In genomic region chr5:98391921-98392625, GRCh38 we compare ENCODE assay signal across 30 cellular contexts.
"Had no signal": no experiment of that assay in that cellular context is flagged by ENCODE, and none has a peak within 500 bp of the region (broad histone marks: within the 10 kb centered on the region; RNA-seq: fewer than 3 reads in every experiment).

No MANE protein-coding gene starts in this region.

- H3K36me3 ChIP-seq: adrenal gland had no signal

- H3K9me3 Mint-ChIP-seq: activated CD4-positive, alpha-beta memory T cell treated with anti-CD3 and anti-CD28 coated beads for 36 hours; activated naive CD4-positive, alpha-beta T cell treated with anti-CD3 and anti-CD28 coated beads for 36 hours; activated naive CD4-positive, alpha-beta T cell treated with anti-CD3 and anti-CD28 coated beads, Interleukin-2, amount 50 U/mL, for 72 hours; activated T-cell treated with anti-CD3 and anti-CD28 coated beads, Interleukin-2, amount 50 U/mL, for 4 hours; activated T-helper 1 cell treated with anti-CD3 and anti-CD28 coated beads, Interleukin-12 subunit alpha, Interleukin-12 subunit beta, Interleukin-2, Interleukin-4 antibody, amounts not matched to agents 30 ng/mL and 10 ng/mL and 1 ng/mL, durations not matched to agents 14 hours and 24 hours and 36 hours had no signal

- H3K4me1 Mint-ChIP-seq: activated B cell treated with CpG ODN at 0.5 μM for 24 hours had no signal

- H3K4me1 ChIP-seq: adrenal gland had no signal

- H3K4me3 ChIP-seq: adrenal gland had no signal

- H3K9me3 ChIP-seq: adrenal gland had no signal

- H3K4me3 Mint-ChIP-seq: activated B cell treated with CpG ODN at 0.5 μM for 24 hours; activated CD4-positive, alpha-beta memory T cell treated with anti-CD3 and anti-CD28 coated beads for 36 hours; activated naive CD4-positive, alpha-beta T cell treated with anti-CD3 and anti-CD28 coated beads for 36 hours; activated T-cell treated with anti-CD3 and anti-CD28 coated beads, Interleukin-2, amount 50 U/mL, for 4 hours; activated T-helper 1 cell treated with anti-CD3 and anti-CD28 coated beads, Interleukin-12 subunit alpha, Interleukin-12 subunit beta, Interleukin-2, Interleukin-4 antibody, amounts not matched to agents 30 ng/mL and 10 ng/mL and 1 ng/mL, durations not matched to agents 14 hours and 24 hours and 36 hours; brain had no signal

- DNase-seq: activated B cell treated with CpG ODN at 0.5 μM for 24 hours; activated CD4-positive, alpha-beta memory T cell treated with anti-CD3 and anti-CD28 coated beads for 36 hours; activated CD4-positive, alpha-beta T cell treated with anti-CD3 and anti-CD28 coated beads for 4 hours; activated CD4-positive, alpha-beta T cell treated with anti-CD3 and anti-CD28 coated beads, Interleukin-2, amount 50 U/mL, for 1 hour; activated CD4-positive, CD25-positive, alpha-beta regulatory T cell treated with anti-CD3 and anti-CD28 coated beads, Interleukin-2, amount 50 U/mL, for 72 hours; activated CD8-positive, alpha-beta memory T cell treated with anti-CD3 and anti-CD28 coated beads, Interleukin-2, amount 50 U/mL, for 4 hours; activated gamma-delta T cell treated with Interleukin-2 at 50 U/mL for 16 hours; activated naive CD4-positive, alpha-beta T cell treated with anti-CD3 and anti-CD28 coated beads for 36 hours; activated T-cell treated with anti-CD3 and anti-CD28 coated beads for 4 hours; activated T-cell treated with anti-CD3 and anti-CD28 coated beads, Interleukin-2, amount 50 U/mL, for 4 hours; adrenal gland; anterior cingulate cortex; caudate nucleus; cerebellar nuclear complex; NCI-H1092 treated with DMSO at 0.1 percent for 48 hours; NCI-H1417; NCI-H187 treated with DMSO at 0.1 percent for 48 hours; NCI-H2081; NCI-H226; NCI-H524 treated with DMSO at 0.1 percent for 48 hours; Right ventricle myocardium superior; SW 1271; T-helper 1 cell; T-helper 2 cell; T-helper 9 cell had no signal

- ATAC-seq: activated naive CD4-positive, alpha-beta T cell treated with anti-CD3 and anti-CD28 coated beads, Interleukin-2, amount 50 U/mL, for 72 hours; activated T-cell treated with anti-CD3 and anti-CD28 coated beads, Interleukin-2, amount 50 U/mL, for 4 hours; Panc1 had no signal

- H3K27ac Mint-ChIP-seq: activated B cell treated with CpG ODN at 0.5 μM for 24 hours; activated CD4-positive, alpha-beta memory T cell treated with anti-CD3 and anti-CD28 coated beads for 36 hours; activated naive CD4-positive, alpha-beta T cell treated with anti-CD3 and anti-CD28 coated beads for 36 hours; activated naive CD4-positive, alpha-beta T cell treated with anti-CD3 and anti-CD28 coated beads, Interleukin-2, amount 50 U/mL, for 72 hours; activated T-helper 1 cell treated with anti-CD3 and anti-CD28 coated beads, Interleukin-12 subunit alpha, Interleukin-12 subunit beta, Interleukin-2, Interleukin-4 antibody, amounts not matched to agents 30 ng/mL and 10 ng/mL and 1 ng/mL, durations not matched to agents 14 hours and 24 hours and 36 hours; brain had no signal

- FAIRE-seq: TTC549 had no signal

- H3K36me3 Mint-ChIP-seq: activated CD4-positive, alpha-beta memory T cell treated with anti-CD3 and anti-CD28 coated beads for 36 hours; activated naive CD4-positive, alpha-beta T cell treated with anti-CD3 and anti-CD28 coated beads, Interleukin-2, amount 50 U/mL, for 72 hours; brain had no signal

- H3K27me3 Mint-ChIP-seq: activated B cell treated with CpG ODN at 0.5 μM for 24 hours; activated CD4-positive, alpha-beta memory T cell treated with anti-CD3 and anti-CD28 coated beads for 36 hours; brain had no signal

- H3K27me3 ChIP-seq: adrenal gland had no signal

- H3K27ac ChIP-seq: adrenal gland had no signal
